Comparison of ENCODE assay signal across 14 cellular contexts in the genomic region with DNA sequence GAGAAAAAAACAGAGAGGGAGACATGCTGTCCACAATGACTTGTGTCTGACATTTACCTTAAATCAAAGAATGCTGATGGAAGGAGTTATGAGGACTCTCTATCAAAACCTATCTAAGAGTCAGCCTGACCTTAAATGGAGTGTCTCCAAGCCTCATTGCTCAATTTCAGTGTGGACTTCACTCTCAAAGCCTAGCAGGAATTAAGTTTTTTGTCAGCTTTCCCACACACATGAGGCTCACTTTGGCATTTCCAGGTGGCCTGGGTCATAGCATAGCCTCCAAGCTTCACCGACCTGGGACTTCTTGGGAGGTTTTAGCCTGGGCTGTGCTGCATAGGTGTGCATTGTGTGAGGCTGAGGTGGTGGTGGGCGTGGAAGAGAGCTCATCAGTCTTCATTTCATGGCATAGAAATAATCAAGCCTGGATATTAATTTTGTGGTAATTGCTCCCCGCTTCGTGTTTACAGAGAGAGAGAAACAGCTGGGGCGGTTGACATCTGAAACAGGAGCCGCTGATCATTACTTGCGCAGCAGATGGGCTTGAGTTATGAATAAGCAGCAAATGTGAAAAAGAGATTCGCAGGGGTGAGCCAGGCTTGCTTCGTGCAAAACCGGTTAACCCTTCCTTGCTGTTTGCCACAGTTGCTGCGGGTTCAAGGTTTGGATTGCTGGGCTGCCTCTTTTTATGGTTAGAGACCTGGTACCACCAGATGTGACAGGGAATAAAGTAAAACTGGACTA.
A peak's percentile ranks its signal among the peaks of the same experiment; 100 is the strongest.
DNase-seq lines count a peak whose midpoint lies in the region; ATAC-seq and TF ChIP-seq lines count a peak whose summit lies in the region.
"Had no signal": no experiment of that assay in that cellular context is flagged by ENCODE, and none has a peak within 500 bp of the region (broad histone marks: within the 10 kb centered on the region; RNA-seq: fewer than 3 reads in every experiment).

No MANE protein-coding gene starts in this region.

- WGBS in neuronal stem cell (ENCODE audit: extremely low coverage in 2 of 2, insufficient read length in 2 of 2, insufficient replicate concordance in 1 of 2), 2 donors: no CpG with 5 or more reads among the region's 11 CpGs

- no peak overlapping the region for H4K91ac ChIP-seq in neuronal stem cell (ENCODE audit: low read depth, low read length, poor library complexity)

- H3K79me1 ChIP-seq in neuronal stem cell (ENCODE audit: low read depth, low read length): no peaks in the 10 kb centered on the region

- ATAC-seq in GM21526 (IDR thresholded peaks at IDR 0.05; ENCODE audit: low FRiP score, unreplicated experiment) (no peak), GM18505 (IDR thresholded peaks at IDR 0.05; ENCODE audit: unreplicated experiment) (no peak)

- H4K8ac ChIP-seq in neuronal stem cell (ENCODE audit: low read depth, low read length): no peak overlapping the region

- peak overlapping the region; percentile 47 for H2BK120ac ChIP-seq in neuronal stem cell (ENCODE audit: low read depth, low read length)

- no peak overlapping the region for H3K23ac ChIP-seq in neuronal stem cell (ENCODE audit: low read depth, low read length, poor library complexity)

- DNase-seq in DMS 273 treated with DMSO at 0.1 percent for 48 hours (lab: John Stamatoyannopoulos, UW): peak; percentile 96
- peak; percentile 97 for DNase-seq in NCI-H1694 (lab: John Stamatoyannopoulos, UW)
- peak; percentile 3 to 31 for DNase-seq in SJCRH30
- no peak for DNase-seq in neuronal stem cell (ENCODE audit: low spot score)
- no peak for DNase-seq in globus pallidus (ENCODE audit: low spot score)
- DNase-seq: CD4-positive, CD25-positive, alpha-beta regulatory T cell; DMS79; GM23248; HCEC 1CT; NCI-H2029; NCI-H510A treated with DMSO at 0.1 percent for 48 hours; PC-9 had no signal

- H3K9ac ChIP-seq in neuronal stem cell (ENCODE audit: low read depth, low read length, poor library complexity): no peak overlapping the region
- H3K9ac ChIP-seq: GM23248 had no signal

- H3K27ac ChIP-seq in SJCRH30: no peak overlapping the region
- no peak overlapping the region for H3K27ac ChIP-seq in neuronal stem cell (replicated peaks; ENCODE audit: low read length)
- H3K27ac ChIP-seq: GM23248, PC-9 had no signal

- H3K4me3 ChIP-seq in SJCRH30: no peak overlapping the region
- no peak overlapping the region for H3K4me3 ChIP-seq in neuronal stem cell (ENCODE audit: low read length in 2 of 2)
- H3K4me3 ChIP-seq: GM23248, PC-9 had no signal

- H2AFZ ChIP-seq in neuronal stem cell (ENCODE audit: low read length): no peak overlapping the region
- H2AFZ ChIP-seq: GM23248, PC-9 had no signal

- H3K18ac ChIP-seq in neuronal stem cell (ENCODE audit: low read length): no peak overlapping the region

- H2BK12ac ChIP-seq in neuronal stem cell (ENCODE audit: low read length): no peak overlapping the region

- no peak overlapping the region for H2BK5ac ChIP-seq in neuronal stem cell (ENCODE audit: low read length)

- no peak overlapping the region for H3K4ac ChIP-seq in neuronal stem cell (ENCODE audit: low read length)

- no peak overlapping the region for H3K4me2 ChIP-seq in neuronal stem cell (ENCODE audit: insufficient read depth, low read length, poor library complexity, severe bottlenecking)
- H3K4me2 ChIP-seq: PC-9 had no signal

- no peaks in the 10 kb centered on the region; the same call in 1 of the 2 replicates for H3K27me3 ChIP-seq in SJCRH30
- no peaks in the 10 kb centered on the region for H3K27me3 ChIP-seq in neuronal stem cell (ENCODE audit: control insufficient read depth in 3 of 3, insufficient read depth in 3 of 3, low read depth in 1 of 3, low read length in 3 of 3)

- TF ChIP-seq POLR2A in GM18505 (IDR thresholded peaks at IDR 0.05; ENCODE audit: borderline replicate concordance, extremely low read depth, insufficient read depth, insufficient read length): no peak

- no peak overlapping the region for H3K14ac ChIP-seq in neuronal stem cell (ENCODE audit: low read length)

- no peak overlapping the region for H2AK5ac ChIP-seq in neuronal stem cell (ENCODE audit: low read depth, low read length)

- H3K36me3 ChIP-seq in SJCRH30 (no peaks in the 10 kb centered on the region), neuronal stem cell (replicated peaks in 1 of 2; ENCODE audit: control insufficient read depth in 2 of 2, insufficient read depth in 2 of 2, low read length in 2 of 2) (no peaks in the 10 kb centered on the region)

- no peak overlapping the region for H2BK15ac ChIP-seq in neuronal stem cell (ENCODE audit: low read length)

- no peaks in the 10 kb centered on the region for H3K4me1 ChIP-seq in SJCRH30
- peaks cover 0 to 6% of the 10 kb centered on the region in 2 donors for H3K4me1 ChIP-seq in neuronal stem cell (ENCODE audit: control insufficient read depth in 2 of 2, insufficient read depth in 1 of 2, low read depth in 1 of 2, low read length in 2 of 2)

- H3K9me3 ChIP-seq in SJCRH30 (replicated peaks) (no peaks in the 10 kb centered on the region), neuronal stem cell (replicated peaks in 1 of 2; ENCODE audit: control insufficient read depth in 2 of 2, insufficient read depth in 1 of 2, low read depth in 1 of 2, low read length in 2 of 2) (no peaks in the 10 kb centered on the region)

Comparison
In these comparisons a context has a peak if more than half of its experiments do, and no peak if none do; other contexts are left out.
1. DNase-seq: peak in DMS 273 treated with DMSO at 0.1 percent for 48 hours (single experiment), NCI-H1694 (single experiment) and SJCRH30 (2 of 2); none in neuronal stem cell (single experiment) and globus pallidus (single experiment).